Comparison of ENCODE assay signal across 1 cellular context in the genomic region with DNA sequence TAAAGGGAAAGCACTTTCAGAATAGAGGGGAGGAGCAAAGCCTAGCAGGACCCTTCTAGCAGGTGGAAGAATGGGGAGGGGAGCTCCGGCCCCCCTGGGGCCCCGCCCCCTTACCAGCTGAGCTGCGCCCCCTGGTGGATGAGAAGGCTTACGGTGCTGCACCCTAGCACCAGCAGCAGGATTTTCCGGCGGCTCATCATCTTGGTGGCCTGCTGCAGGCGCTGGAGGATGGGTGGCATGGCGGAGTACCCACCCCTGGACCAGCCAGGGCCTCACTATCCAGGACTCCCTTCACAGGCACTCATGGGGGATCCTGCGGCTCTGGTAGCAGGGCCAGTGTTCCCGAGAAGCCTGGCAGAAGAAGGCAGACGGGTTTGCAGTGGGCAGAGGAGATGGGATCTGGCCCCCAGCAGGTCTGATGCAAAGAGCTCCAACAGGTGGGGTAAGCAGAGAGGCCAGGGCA.
TF ChIP-seq lines count a peak whose summit lies in the region.

No MANE protein-coding gene starts in this region.

TF ChIP-seq in HepG2, 621 proteins besides CTCF, POLR2A, EP300 and RAD21 (continued from another document and continues in another):
- TF ChIP-seq, protein P1, sequence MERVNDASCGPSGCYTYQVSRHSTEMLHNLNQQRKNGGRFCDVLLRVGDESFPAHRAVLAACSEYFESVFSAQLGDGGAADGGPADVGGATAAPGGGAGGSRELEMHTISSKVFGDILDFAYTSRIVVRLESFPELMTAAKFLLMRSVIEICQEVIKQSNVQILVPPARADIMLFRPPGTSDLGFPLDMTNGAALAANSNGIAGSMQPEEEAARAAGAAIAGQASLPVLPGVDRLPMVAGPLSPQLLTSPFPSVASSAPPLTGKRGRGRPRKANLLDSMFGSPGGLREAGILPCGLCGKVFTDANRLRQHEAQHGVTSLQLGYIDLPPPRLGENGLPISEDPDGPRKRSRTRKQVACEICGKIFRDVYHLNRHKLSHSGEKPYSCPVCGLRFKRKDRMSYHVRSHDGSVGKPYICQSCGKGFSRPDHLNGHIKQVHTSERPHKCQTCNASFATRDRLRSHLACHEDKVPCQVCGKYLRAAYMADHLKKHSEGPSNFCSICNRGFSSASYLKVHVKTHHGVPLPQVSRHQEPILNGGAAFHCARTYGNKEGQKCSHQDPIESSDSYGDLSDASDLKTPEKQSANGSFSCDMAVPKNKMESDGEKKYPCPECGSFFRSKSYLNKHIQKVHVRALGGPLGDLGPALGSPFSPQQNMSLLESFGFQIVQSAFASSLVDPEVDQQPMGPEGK (CRISPR knock-in tag; IDR thresholded peaks at IDR 0.05) = peak; percentile 93
- TF ChIP-seq WIZ (CRISPR knock-in tag; IDR thresholded peaks at IDR 0.05) (no peak), PPARG (CRISPR knock-in tag; conservative IDR thresholded peaks at IDR 0.05) (no peak), MTA1 (CRISPR knock-in tag; IDR thresholded peaks at IDR 0.05; ENCODE audit: borderline replicate concordance) (0 out of 2 replicates have a peak, but pooled peaks have one; percentile 25), ATAD3A (CRISPR knock-in tag; IDR thresholded peaks at IDR 0.05) (no peak), ZFX (CRISPR knock-in tag; IDR thresholded peaks at IDR 0.05; ENCODE audit: low read depth) (peak; percentile 31; the same call in 1 of the 2 replicates), FOXK1 (CRISPR knock-in tag; IDR thresholded peaks at IDR 0.05; ENCODE audit: borderline replicate concordance, low read depth) (peak; percentile 38; the same call in 1 of the 2 replicates), RCOR2 (CRISPR knock-in tag; IDR thresholded peaks at IDR 0.05) (no peak), JDP2 (CRISPR knock-in tag; IDR thresholded peaks at IDR 0.05; ENCODE audit: borderline replicate concordance) (no peak), SP1 (IDR thresholded peaks at IDR 0.05) (no peak), SP1 (CRISPR knock-in tag; IDR thresholded peaks at IDR 0.05) (peak; percentile 95), BHLHE40 (IDR thresholded peaks at IDR 0.05; ENCODE audit: low read length) (no peak), RXRB (CRISPR knock-in tag; IDR thresholded peaks at IDR 0.05; ENCODE audit: borderline replicate concordance) (peak; percentile 28; the same call in 1 of the 2 replicates), ZNF446 (CRISPR knock-in tag; IDR thresholded peaks at IDR 0.05) (no peak), HIVEP1 (CRISPR knock-in tag; IDR thresholded peaks at IDR 0.05) (no peak), ZNF556 (CRISPR knock-in tag; IDR thresholded peaks at IDR 0.05; ENCODE audit: borderline replicate concordance) (peak; percentile 47; the same call in 1 of the 2 replicates), ZSCAN20 (CRISPR knock-in tag; IDR thresholded peaks at IDR 0.05; ENCODE audit: borderline replicate concordance) (no peak), RBAK (CRISPR knock-in tag; IDR thresholded peaks at IDR 0.05) (no peak), ONECUT2 (CRISPR knock-in tag; IDR thresholded peaks at IDR 0.05) (no peak), ZNF652 (CRISPR knock-in tag; IDR thresholded peaks at IDR 0.05; ENCODE audit: borderline replicate concordance, low read depth) (no peak), ZNF788 (CRISPR knock-in tag; IDR thresholded peaks at IDR 0.05; ENCODE audit: borderline replicate concordance) (peak; percentile 59; the same call in 1 of the 2 replicates), FOXA1 (IDR thresholded peaks at IDR 0.05) (no peak), FOXA1 (CRISPR knock-in tag; IDR thresholded peaks at IDR 0.05) (no peak), GATAD2A (CRISPR knock-in tag; IDR thresholded peaks at IDR 0.05) (peak; percentile 40; the same call in 1 of the 2 replicates), ZNF431 (CRISPR knock-in tag; IDR thresholded peaks at IDR 0.05; ENCODE audit: borderline replicate concordance, low read depth) (0 out of 2 replicates have a peak, but pooled peaks have one; percentile 17), ELF1 (CRISPR knock-in tag; IDR thresholded peaks at IDR 0.05) (peak; percentile 24; the same call in 1 of the 2 replicates), PLRG1 (conservative IDR thresholded peaks at IDR 0.05) (no peak), SP5 (CRISPR knock-in tag; IDR thresholded peaks at IDR 0.05; ENCODE audit: borderline replicate concordance, low read depth) (peak; percentile 76), PHF8 (CRISPR knock-in tag; IDR thresholded peaks at IDR 0.05) (no peak)
- TF ChIP-seq, protein P2, sequence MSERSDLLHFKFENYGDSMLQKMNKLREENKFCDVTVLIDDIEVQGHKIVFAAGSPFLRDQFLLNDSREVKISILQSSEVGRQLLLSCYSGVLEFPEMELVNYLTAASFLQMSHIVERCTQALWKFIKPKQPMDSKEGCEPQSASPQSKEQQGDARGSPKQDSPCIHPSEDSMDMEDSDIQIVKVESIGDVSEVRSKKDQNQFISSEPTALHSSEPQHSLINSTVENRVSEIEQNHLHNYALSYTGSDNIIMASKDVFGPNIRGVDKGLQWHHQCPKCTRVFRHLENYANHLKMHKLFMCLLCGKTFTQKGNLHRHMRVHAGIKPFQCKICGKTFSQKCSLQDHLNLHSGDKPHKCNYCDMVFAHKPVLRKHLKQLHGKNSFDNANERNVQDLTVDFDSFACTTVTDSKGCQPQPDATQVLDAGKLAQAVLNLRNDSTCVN (CRISPR knock-in tag; IDR thresholded peaks at IDR 0.05; ENCODE audit: borderline replicate concordance) = no peak
- TF ChIP-seq, protein P3, sequence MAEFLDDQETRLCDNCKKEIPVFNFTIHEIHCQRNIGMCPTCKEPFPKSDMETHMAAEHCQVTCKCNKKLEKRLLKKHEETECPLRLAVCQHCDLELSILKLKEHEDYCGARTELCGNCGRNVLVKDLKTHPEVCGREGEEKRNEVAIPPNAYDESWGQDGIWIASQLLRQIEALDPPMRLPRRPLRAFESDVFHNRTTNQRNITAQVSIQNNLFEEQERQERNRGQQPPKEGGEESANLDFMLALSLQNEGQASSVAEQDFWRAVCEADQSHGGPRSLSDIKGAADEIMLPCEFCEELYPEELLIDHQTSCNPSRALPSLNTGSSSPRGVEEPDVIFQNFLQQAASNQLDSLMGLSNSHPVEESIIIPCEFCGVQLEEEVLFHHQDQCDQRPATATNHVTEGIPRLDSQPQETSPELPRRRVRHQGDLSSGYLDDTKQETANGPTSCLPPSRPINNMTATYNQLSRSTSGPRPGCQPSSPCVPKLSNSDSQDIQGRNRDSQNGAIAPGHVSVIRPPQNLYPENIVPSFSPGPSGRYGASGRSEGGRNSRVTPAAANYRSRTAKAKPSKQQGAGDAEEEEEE (CRISPR knock-in tag; IDR thresholded peaks at IDR 0.05; ENCODE audit: borderline replicate concordance) = no peak
- TF ChIP-seq, protein P4, sequence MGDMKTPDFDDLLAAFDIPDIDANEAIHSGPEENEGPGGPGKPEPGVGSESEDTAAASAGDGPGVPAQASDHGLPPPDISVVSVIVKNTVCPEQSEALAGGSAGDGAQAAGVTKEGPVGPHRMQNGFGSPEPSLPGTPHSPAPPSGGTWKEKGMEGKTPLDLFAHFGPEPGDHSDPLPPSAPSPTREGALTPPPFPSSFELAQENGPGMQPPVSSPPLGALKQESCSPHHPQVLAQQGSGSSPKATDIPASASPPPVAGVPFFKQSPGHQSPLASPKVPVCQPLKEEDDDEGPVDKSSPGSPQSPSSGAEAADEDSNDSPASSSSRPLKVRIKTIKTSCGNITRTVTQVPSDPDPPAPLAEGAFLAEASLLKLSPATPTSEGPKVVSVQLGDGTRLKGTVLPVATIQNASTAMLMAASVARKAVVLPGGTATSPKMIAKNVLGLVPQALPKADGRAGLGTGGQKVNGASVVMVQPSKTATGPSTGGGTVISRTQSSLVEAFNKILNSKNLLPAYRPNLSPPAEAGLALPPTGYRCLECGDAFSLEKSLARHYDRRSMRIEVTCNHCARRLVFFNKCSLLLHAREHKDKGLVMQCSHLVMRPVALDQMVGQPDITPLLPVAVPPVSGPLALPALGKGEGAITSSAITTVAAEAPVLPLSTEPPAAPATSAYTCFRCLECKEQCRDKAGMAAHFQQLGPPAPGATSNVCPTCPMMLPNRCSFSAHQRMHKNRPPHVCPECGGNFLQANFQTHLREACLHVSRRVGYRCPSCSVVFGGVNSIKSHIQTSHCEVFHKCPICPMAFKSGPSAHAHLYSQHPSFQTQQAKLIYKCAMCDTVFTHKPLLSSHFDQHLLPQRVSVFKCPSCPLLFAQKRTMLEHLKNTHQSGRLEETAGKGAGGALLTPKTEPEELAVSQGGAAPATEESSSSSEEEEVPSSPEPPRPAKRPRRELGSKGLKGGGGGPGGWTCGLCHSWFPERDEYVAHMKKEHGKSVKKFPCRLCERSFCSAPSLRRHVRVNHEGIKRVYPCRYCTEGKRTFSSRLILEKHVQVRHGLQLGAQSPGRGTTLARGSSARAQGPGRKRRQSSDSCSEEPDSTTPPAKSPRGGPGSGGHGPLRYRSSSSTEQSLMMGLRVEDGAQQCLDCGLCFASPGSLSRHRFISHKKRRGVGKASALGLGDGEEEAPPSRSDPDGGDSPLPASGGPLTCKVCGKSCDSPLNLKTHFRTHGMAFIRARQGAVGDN (CRISPR knock-in tag; IDR thresholded peaks at IDR 0.05) = peak; percentile 66
- TF ChIP-seq, protein P5, sequence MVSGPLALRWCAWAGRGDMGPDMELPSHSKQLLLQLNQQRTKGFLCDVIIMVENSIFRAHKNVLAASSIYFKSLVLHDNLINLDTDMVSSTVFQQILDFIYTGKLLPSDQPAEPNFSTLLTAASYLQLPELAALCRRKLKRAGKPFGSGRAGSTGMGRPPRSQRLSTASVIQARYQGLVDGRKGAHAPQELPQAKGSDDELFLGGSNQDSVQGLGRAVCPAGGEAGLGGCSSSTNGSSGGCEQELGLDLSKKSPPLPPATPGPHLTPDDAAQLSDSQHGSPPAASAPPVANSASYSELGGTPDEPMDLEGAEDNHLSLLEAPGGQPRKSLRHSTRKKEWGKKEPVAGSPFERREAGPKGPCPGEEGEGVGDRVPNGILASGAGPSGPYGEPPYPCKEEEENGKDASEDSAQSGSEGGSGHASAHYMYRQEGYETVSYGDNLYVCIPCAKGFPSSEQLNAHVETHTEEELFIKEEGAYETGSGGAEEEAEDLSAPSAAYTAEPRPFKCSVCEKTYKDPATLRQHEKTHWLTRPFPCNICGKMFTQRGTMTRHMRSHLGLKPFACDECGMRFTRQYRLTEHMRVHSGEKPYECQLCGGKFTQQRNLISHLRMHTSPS (CRISPR knock-in tag; IDR thresholded peaks at IDR 0.05; ENCODE audit: low read depth) = no peak
- TF ChIP-seq, protein P6, sequence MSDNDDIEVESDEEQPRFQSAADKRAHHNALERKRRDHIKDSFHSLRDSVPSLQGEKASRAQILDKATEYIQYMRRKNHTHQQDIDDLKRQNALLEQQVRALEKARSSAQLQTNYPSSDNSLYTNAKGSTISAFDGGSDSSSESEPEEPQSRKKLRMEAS (IDR thresholded peaks at IDR 0.05) = no peak
- TF ChIP-seq, protein P7, sequence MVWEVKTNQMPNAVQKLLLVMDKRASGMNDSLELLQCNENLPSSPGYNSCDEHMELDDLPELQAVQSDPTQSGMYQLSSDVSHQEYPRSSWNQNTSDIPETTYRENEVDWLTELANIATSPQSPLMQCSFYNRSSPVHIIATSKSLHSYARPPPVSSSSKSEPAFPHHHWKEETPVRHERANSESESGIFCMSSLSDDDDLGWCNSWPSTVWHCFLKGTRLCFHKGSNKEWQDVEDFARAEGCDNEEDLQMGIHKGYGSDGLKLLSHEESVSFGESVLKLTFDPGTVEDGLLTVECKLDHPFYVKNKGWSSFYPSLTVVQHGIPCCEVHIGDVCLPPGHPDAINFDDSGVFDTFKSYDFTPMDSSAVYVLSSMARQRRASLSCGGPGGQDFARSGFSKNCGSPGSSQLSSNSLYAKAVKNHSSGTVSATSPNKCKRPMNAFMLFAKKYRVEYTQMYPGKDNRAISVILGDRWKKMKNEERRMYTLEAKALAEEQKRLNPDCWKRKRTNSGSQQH (CRISPR knock-in tag; IDR thresholded peaks at IDR 0.05; ENCODE audit: low read depth) = no peak
- TF ChIP-seq, protein P8, sequence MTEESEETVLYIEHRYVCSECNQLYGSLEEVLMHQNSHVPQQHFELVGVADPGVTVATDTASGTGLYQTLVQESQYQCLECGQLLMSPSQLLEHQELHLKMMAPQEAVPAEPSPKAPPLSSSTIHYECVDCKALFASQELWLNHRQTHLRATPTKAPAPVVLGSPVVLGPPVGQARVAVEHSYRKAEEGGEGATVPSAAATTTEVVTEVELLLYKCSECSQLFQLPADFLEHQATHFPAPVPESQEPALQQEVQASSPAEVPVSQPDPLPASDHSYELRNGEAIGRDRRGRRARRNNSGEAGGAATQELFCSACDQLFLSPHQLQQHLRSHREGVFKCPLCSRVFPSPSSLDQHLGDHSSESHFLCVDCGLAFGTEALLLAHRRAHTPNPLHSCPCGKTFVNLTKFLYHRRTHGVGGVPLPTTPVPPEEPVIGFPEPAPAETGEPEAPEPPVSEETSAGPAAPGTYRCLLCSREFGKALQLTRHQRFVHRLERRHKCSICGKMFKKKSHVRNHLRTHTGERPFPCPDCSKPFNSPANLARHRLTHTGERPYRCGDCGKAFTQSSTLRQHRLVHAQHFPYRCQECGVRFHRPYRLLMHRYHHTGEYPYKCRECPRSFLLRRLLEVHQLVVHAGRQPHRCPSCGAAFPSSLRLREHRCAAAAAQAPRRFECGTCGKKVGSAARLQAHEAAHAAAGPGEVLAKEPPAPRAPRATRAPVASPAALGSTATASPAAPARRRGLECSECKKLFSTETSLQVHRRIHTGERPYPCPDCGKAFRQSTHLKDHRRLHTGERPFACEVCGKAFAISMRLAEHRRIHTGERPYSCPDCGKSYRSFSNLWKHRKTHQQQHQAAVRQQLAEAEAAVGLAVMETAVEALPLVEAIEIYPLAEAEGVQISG (CRISPR knock-in tag; IDR thresholded peaks at IDR 0.05) = 0 out of 2 replicates have a peak, but pooled peaks have one; percentile 42
- TF ChIP-seq, protein P9, sequence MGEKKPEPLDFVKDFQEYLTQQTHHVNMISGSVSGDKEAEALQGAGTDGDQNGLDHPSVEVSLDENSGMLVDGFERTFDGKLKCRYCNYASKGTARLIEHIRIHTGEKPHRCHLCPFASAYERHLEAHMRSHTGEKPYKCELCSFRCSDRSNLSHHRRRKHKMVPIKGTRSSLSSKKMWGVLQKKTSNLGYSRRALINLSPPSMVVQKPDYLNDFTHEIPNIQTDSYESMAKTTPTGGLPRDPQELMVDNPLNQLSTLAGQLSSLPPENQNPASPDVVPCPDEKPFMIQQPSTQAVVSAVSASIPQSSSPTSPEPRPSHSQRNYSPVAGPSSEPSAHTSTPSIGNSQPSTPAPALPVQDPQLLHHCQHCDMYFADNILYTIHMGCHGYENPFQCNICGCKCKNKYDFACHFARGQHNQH (CRISPR knock-in tag; IDR thresholded peaks at IDR 0.05) = peak; percentile 33; the same call in 1 of the 2 replicates
- TF ChIP-seq, protein P10, sequence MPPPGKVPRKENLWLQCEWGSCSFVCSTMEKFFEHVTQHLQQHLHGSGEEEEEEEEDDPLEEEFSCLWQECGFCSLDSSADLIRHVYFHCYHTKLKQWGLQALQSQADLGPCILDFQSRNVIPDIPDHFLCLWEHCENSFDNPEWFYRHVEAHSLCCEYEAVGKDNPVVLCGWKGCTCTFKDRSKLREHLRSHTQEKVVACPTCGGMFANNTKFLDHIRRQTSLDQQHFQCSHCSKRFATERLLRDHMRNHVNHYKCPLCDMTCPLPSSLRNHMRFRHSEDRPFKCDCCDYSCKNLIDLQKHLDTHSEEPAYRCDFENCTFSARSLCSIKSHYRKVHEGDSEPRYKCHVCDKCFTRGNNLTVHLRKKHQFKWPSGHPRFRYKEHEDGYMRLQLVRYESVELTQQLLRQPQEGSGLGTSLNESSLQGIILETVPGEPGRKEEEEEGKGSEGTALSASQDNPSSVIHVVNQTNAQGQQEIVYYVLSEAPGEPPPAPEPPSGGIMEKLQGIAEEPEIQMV (CRISPR knock-in tag; IDR thresholded peaks at IDR 0.05; ENCODE audit: low read depth) = 0 out of 2 replicates have a peak, but pooled peaks have one; percentile 24
- TF ChIP-seq, protein P11, sequence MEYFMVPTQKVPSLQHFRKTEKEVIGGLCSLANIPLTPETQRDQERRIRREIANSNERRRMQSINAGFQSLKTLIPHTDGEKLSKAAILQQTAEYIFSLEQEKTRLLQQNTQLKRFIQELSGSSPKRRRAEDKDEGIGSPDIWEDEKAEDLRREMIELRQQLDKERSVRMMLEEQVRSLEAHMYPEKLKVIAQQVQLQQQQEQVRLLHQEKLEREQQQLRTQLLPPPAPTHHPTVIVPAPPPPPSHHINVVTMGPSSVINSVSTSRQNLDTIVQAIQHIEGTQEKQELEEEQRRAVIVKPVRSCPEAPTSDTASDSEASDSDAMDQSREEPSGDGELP (IDR thresholded peaks at IDR 0.05; ENCODE audit: borderline replicate concordance, low read depth) = peak; percentile 89
